ENCODE assay signal across 16 cellular contexts in the genomic region with DNA sequence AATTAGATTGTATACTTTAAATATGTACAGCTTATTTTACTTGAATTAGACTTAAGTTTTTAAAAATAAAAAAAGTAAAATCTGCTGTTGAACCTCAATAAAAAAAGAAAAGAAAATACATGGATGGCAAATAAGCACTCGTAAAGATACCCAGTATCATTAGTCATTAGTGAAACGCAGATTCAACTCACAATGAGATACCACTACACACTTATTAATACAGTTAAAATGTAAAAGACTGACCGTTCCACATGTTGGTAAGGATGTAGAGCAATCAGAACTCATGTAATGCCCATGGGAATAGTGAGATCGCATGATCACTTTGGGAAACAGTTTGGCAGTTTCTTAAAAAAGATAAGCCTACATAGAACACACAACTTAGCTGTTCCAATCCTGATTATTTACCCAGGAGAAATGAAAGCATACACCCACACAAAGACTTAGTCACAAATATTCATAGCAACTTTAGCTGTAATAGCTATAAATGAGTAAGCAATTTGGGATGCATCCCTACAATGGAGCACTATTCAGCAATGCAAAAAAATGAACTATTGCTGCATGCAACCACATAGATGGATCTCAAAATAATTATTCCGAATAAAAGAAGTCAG. TPM values are rescaled to one million over a fixed set of nuclear protein-coding genes. Genes with fewer than 3 reads are reported as not detected.
DNase-seq lines count a peak whose midpoint lies in the region; ATAC-seq and TF ChIP-seq lines count a peak whose summit lies in the region.
"Had no signal": no experiment of that assay in that cellular context is flagged by ENCODE, and none has a peak within 500 bp of the region (broad histone marks: within the 10 kb centered on the region; RNA-seq: fewer than 3 reads in every experiment).

No MANE protein-coding gene starts in this region.

- H3K27me3 ChIP-seq in mammary epithelial cell (ENCODE audit: insufficient read depth, low read length) = no peaks in the 10 kb centered on the region
- H3K27me3 ChIP-seq: thyroid gland had no signal

- in situ Hi-C loops in mammary epithelial cell (cut with MboI; ENCODE audit: low sequenced_read_pairs in 2 of 2) = no loop called here

- H3K79me2 ChIP-seq in mammary epithelial cell (ENCODE audit: insufficient read depth, low read length) = no peaks in the 10 kb centered on the region

- dilution Hi-C loops in mammary epithelial cell (cut with HindIII; ENCODE audit: low sequenced_read_pairs) = no loop called here

- CTCF ChIA-PET in AG04449 (lab: Yijun Ruan, JAX) = interaction anchor here (0.6 to 1.1 kb wide), 2 partner anchors 11 to 13 kb away, joined by 5 to 6 read pairs; no protein-coding TSS in a partner anchor
- CTCF ChIA-PET in mammary epithelial cell (lab: Charles Lee; ENCODE audit: low non-redundant PET) = no interaction called here

- POLR2A ChIA-PET in AG04449 (lab: Yijun Ruan, JAX) = interaction anchor here (0.6 kb wide), 1 partner anchor 131 kb away, joined by 3 read pairs; no protein-coding TSS in a partner anchor

- intact Hi-C loops in mammary epithelial cell (cut with micrococcal nuclease) = no loop called here

- H3K4me3 ChIP-seq in AG04449 (ENCODE audit: low read depth, low read length) (no peak overlapping the region), mammary epithelial cell (replicated peaks in 1 of 3; ENCODE audit: insufficient read depth in 1 of 3, low read depth in 2 of 3, low read length in 3 of 3) (no peak overlapping the region)
- H3K4me3 ChIP-seq: esophagus squamous epithelium, thyroid gland had no signal

- H4K20me1 ChIP-seq in mammary epithelial cell (ENCODE audit: insufficient read depth, low read length) = no peaks in the 10 kb centered on the region

- BruUV-seq in mammary epithelial cell (replicated peaks; lab: Mats Ljungman, UMichigan) = no TSS peak

- peaks cover 3% of the 10 kb centered on the region for H3K4me1 ChIP-seq in mammary epithelial cell (ENCODE audit: insufficient read depth, low read length)
- H3K4me1 ChIP-seq: esophagus squamous epithelium, thyroid gland had no signal

- TF ChIP-seq CTCF in AG04449 (IDR thresholded peaks at IDR 0.05; ENCODE audit: insufficient read depth, low read length, missing control alignments) (no peak), mammary epithelial cell (conservative IDR thresholded peaks at IDR 0.05 in 1 of 2, IDR thresholded peaks at IDR 0.05 in 1 of 2; ENCODE audit: extremely low read depth in 1 of 2, insufficient read depth in 1 of 2, low read depth in 1 of 2, low read length in 2 of 2) (no peak)

- WGBS in mammary epithelial cell (ENCODE audit: low coverage, missing lambda C conversion rate) = 81% methylated on average over 5 of the region's 5 CpGs

- DNase-seq in AG04449 (ENCODE audit: low read depth, low spot score) (peak; percentile 38), HCEC 1CT (peak; percentile 85), mammary epithelial cell (peak; percentile 75), iris pigment epithelial cell (ENCODE audit: low read depth) (peak; percentile 87), amniotic stem cell (lab: John Stamatoyannopoulos, UW) (no peak), NCI-H2196 (lab: John Stamatoyannopoulos, UW; ENCODE audit: unreplicated experiment) (no peak), COR-L47 (lab: John Stamatoyannopoulos, UW) (no peak)
- DNase-seq: activated CD4-positive, alpha-beta T cell treated with anti-CD3 and anti-CD28 coated beads for 36 hours; esophagus squamous epithelium; NCI-H1417 treated with DMSO at 0.1 percent for 48 hours; NCI-H69; posterior cingulate gyrus; RPMI8226; T-helper 17 cell; thyroid gland had no signal

- peak overlapping the region; percentile 34 for H3K4me2 ChIP-seq in mammary epithelial cell (ENCODE audit: insufficient read depth, low read depth, low read length)

- peak overlapping the region; percentile 9 for H2AFZ ChIP-seq in mammary epithelial cell (ENCODE audit: low read depth, low read length)

- no peaks in the 10 kb centered on the region for H3K9me3 ChIP-seq in mammary epithelial cell (replicated peaks; ENCODE audit: insufficient read depth, low read length)
- H3K9me3 ChIP-seq: esophagus squamous epithelium, thyroid gland had no signal

- ATAC-seq in GM21786 (IDR thresholded peaks at IDR 0.05; ENCODE audit: unreplicated experiment) = no peak
- ATAC-seq: activated CD4-positive, alpha-beta T cell treated with anti-CD3 and anti-CD28 coated beads for 36 hours; T-helper 17 cell had no signal

- H3K9ac ChIP-seq in mammary epithelial cell (ENCODE audit: insufficient read depth, low read length) = no peak overlapping the region

- no peak overlapping the region for H3K27ac ChIP-seq in mammary epithelial cell (ENCODE audit: insufficient read depth, low read depth, low read length)
- H3K27ac ChIP-seq: esophagus squamous epithelium, thyroid gland had no signal

- no peaks in the 10 kb centered on the region for H3K36me3 ChIP-seq in mammary epithelial cell (ENCODE audit: insufficient read depth, low read length)
- H3K36me3 ChIP-seq: esophagus squamous epithelium, thyroid gland had no signal

RNA-seq across cellular contexts. Expression of a gene that starts 7.3 kb away (rescaled TPM):
- total RNA-seq in mammary epithelial cell = not detected
- 0.05 TPM for polyA plus RNA-seq in mammary epithelial cell
- polyA minus RNA-seq in mammary epithelial cell = not detected
- total RNA-seq: activated CD4-positive, alpha-beta T cell treated with anti-CD3 and anti-CD28 coated beads for 36 hours; thyroid gland had no signal

RNA-seq across cellular contexts. Expression of a gene that starts 23.1 kb away (rescaled TPM):
- total RNA-seq in mammary epithelial cell = 1 to 10 TPM; 1.5 to 2.2 TPM
- polyA plus RNA-seq in mammary epithelial cell = 0.62 TPM
- 4.2 TPM for polyA minus RNA-seq in mammary epithelial cell
- total RNA-seq: T-helper 17 cell had no signal

RNA-seq across cellular contexts. Expression of a gene that starts 28.0 kb away (rescaled TPM):
- not detected for total RNA-seq in mammary epithelial cell
- polyA plus RNA-seq in mammary epithelial cell = not detected
- not detected for polyA minus RNA-seq in mammary epithelial cell
- total RNA-seq: activated CD4-positive, alpha-beta T cell treated with anti-CD3 and anti-CD28 coated beads for 36 hours; esophagus squamous epithelium; T-helper 17 cell; thyroid gland had no signal

Comparison
In these comparisons a context has a peak if more than half of its experiments do, and no peak if none do; other contexts are left out.
1. DNase-seq: peak in AG04449 (single experiment), HCEC 1CT (single experiment), mammary epithelial cell (single experiment) and iris pigment epithelial cell (single experiment); none in amniotic stem cell (single experiment), NCI-H2196 (single experiment) and COR-L47 (single experiment).